ENCODE assay signal across 8 cellular contexts in genomic region chr3:47476330-47476626, GRCh38. TPM values are rescaled to one million over a fixed set of nuclear protein-coding genes. Genes with fewer than 3 reads are reported as not detected.
DNase-seq lines count a peak whose midpoint lies in the region; ATAC-seq and TF ChIP-seq lines count a peak whose summit lies in the region.

No MANE protein-coding gene starts in this region.

- peaks cover 13% of the 10 kb centered on the region for H3K36me3 Mint-ChIP-seq in activated T-cell treated with anti-CD3 and anti-CD28 coated beads, Interleukin-2, amount 50 U/mL, for 24 hours (ENCODE audit: low read depth)

- no peak for TF ChIP-seq CTCF in adrenal gland (IDR thresholded peaks at IDR 0.05)
- no peak for TF ChIP-seq CTCF in right lobe of liver (IDR thresholded peaks at IDR 0.05)
- no peak for TF ChIP-seq CTCF in thyroid gland (IDR thresholded peaks at IDR 0.05)

- peaks cover 17 to 38% of the 10 kb centered on the region in 2 donors for H3K4me1 ChIP-seq in adrenal gland (replicated peaks in 1 of 2)
- H3K4me1 ChIP-seq in right lobe of liver: peaks cover 0 to 23% (median 8%) of the 10 kb centered on the region in 4 donors
- peaks cover 24 to 39% of the 10 kb centered on the region in 2 donors for H3K4me1 ChIP-seq in thyroid gland

- H3K4me3 Mint-ChIP-seq in activated T-cell treated with anti-CD3 and anti-CD28 coated beads, Interleukin-2, amount 50 U/mL, for 24 hours: peak overlapping the region; percentile 96

- H3K36me3 ChIP-seq in adrenal gland (replicated peaks in 1 of 2) (no peaks in the 10 kb centered on the region), right lobe of liver (no peaks in the 10 kb centered on the region), thyroid gland (no peaks in the 10 kb centered on the region)

- WGBS in adrenal gland, 4 donors: 64 to 67% (median 65%) methylated on average over 5 of the region's 5 CpGs
- WGBS in right lobe of liver (ENCODE audit: insufficient coverage, low coverage, low lambda C conversion rate, missing lambda C conversion rate): 53% methylated on average over 5 of the region's 5 CpGs
- 77 to 80% methylated on average over 5 of the region's 5 CpGs for WGBS in thyroid gland, 2 donors

- peak overlapping the region in 2 of 4 donors; percentile 90 to 94 for H3K4me3 ChIP-seq in adrenal gland
- peak overlapping the region; percentile 88 to 99 (median 91) for H3K4me3 ChIP-seq in right lobe of liver
- peak overlapping the region; percentile 5 to 92 (median 26) for H3K4me3 ChIP-seq in thyroid gland (replicated peaks in 1 of 3)

- peaks cover 36% of the 10 kb centered on the region for H3K4me1 Mint-ChIP-seq in activated T-cell treated with anti-CD3 and anti-CD28 coated beads, Interleukin-2, amount 50 U/mL, for 24 hours (ENCODE audit: low read depth)

- H3K9me3 ChIP-seq in adrenal gland (replicated peaks in 1 of 3): no peaks in the 10 kb centered on the region
- H3K9me3 ChIP-seq in right lobe of liver: no peaks in the 10 kb centered on the region
- no peaks in the 10 kb centered on the region for H3K9me3 ChIP-seq in thyroid gland

- intact Hi-C loops in adrenal gland (cut with DNase I) (loop anchor here (2.0 to 5.0 kb wide), 2 partner anchors 54 to 55 kb away; no protein-coding TSS in a partner anchor), right lobe of liver (cut with DNase I) (loop anchor here (5.0 kb wide), 1 partner anchor 54 kb away; no protein-coding TSS in a partner anchor), thyroid gland (cut with DNase I) (loop anchor here (2.0 kb wide), 1 partner anchor 55 kb away; no protein-coding TSS in a partner anchor)

- DNase-seq in activated T-cell treated with anti-CD3 and anti-CD28 coated beads, Interleukin-2, amount 50 U/mL, for 24 hours: no peak
- no peak for DNase-seq in activated T-cell treated with anti-CD3 and anti-CD28 coated beads, Interleukin-2, amount 50 U/mL, for 48 hours
- DNase-seq in adrenal gland: no peak
- DNase-seq in right lobe of liver: no peak
- no peak for DNase-seq in thyroid gland
- no peak for DNase-seq in midbrain (lab: John Stamatoyannopoulos, UW)
- DNase-seq in activated effector memory CD4-positive, alpha-beta T cell treated with anti-CD3 and anti-CD28 coated beads, Interleukin-2, amount 50 U/mL, for 16 hours: no peak
- DNase-seq in cerebellar cortex (ENCODE audit: low spot score): no peak

- ATAC-seq in right lobe of liver: no peak

- no peaks in the 10 kb centered on the region for H3K9me3 Mint-ChIP-seq in activated T-cell treated with anti-CD3 and anti-CD28 coated beads, Interleukin-2, amount 50 U/mL, for 24 hours

- H3K27ac Mint-ChIP-seq in activated T-cell treated with anti-CD3 and anti-CD28 coated beads, Interleukin-2, amount 50 U/mL, for 24 hours: peak overlapping the region; percentile 95

- H3K27me3 ChIP-seq in adrenal gland: no peaks in the 10 kb centered on the region
- H3K27me3 ChIP-seq in right lobe of liver: no peaks in the 10 kb centered on the region
- no peaks in the 10 kb centered on the region for H3K27me3 ChIP-seq in thyroid gland

- H3K27me3 Mint-ChIP-seq in activated T-cell treated with anti-CD3 and anti-CD28 coated beads, Interleukin-2, amount 50 U/mL, for 24 hours: no peaks in the 10 kb centered on the region

- TF ChIP-seq POLR2A in adrenal gland (IDR thresholded peaks at IDR 0.05) (no peak), right lobe of liver (IDR thresholded peaks at IDR 0.05) (no peak), thyroid gland (IDR thresholded peaks at IDR 0.05) (no peak)

- H3K27ac ChIP-seq in adrenal gland (peak overlapping the region; percentile 68 to 95 (median 74)), right lobe of liver (peak overlapping the region; percentile 23 to 81 (median 44)), thyroid gland (peak overlapping the region; percentile 59 to 89 (median 79))

RNA-seq across cellular contexts. Expression of gene SCAP, which starts 0.5 kb away (rescaled TPM):
- total RNA-seq in adrenal gland (100 to 1,000 TPM; 126 to 954 (median 170) TPM), right lobe of liver (10 to 100 TPM; 48.8 to 85.1 (median 78.9) TPM), thyroid gland (100 to 1,000 TPM in 1 of 4 donors, 10 to 100 TPM in 3; 56.8 to 102 (median 88.8) TPM)
- 100 to 1,000 TPM; 130 to 560 (median 182) TPM for polyA plus RNA-seq in adrenal gland

RNA-seq across cellular contexts. Expression of gene ELP6, which starts 37.2 kb away (rescaled TPM):
- 100 to 1,000 TPM in 1 of 8 donors, 10 to 100 TPM in 7; 41.3 to 125 (median 44.1) TPM for total RNA-seq in adrenal gland
- 10 to 100 TPM; 46.5 to 53.7 (median 51.7) TPM for polyA plus RNA-seq in adrenal gland
- total RNA-seq in right lobe of liver: 10 to 100 TPM; 10.1 to 18.1 (median 13.9) TPM
- total RNA-seq in thyroid gland: 10 to 100 TPM; 25.3 to 42.7 (median 35.5) TPM
